17 cellular contexts compared by ENCODE assay signal in genomic region chr16:69399361-69399760, GRCh38. TPM values are rescaled to one million over a fixed set of nuclear protein-coding genes. Genes with fewer than 3 reads are reported as not detected.
DNase-seq lines count a peak whose midpoint lies in the region; ATAC-seq, FAIRE-seq and TF ChIP-seq lines count a peak whose summit lies in the region.
"Had no signal": no experiment of that assay in that cellular context is flagged by ENCODE, and none has a peak within 500 bp of the region (broad histone marks: within the 10 kb centered on the region; RNA-seq: fewer than 3 reads in every experiment).

No MANE protein-coding gene starts in this region.

- in situ Hi-C loops in K562 (cut with MboI): no loop called here

- H3K4me1 Mint-ChIP-seq in activated CD4-positive, alpha-beta T cell treated with anti-CD3 and anti-CD28 coated beads for 36 hours: peaks cover 26% of the 10 kb centered on the region
- H3K4me1 Mint-ChIP-seq in osteocyte (ENCODE audit: unreplicated experiment): peaks cover 35% of the 10 kb centered on the region

- peak; percentile 77 for ATAC-seq in activated CD4-positive, alpha-beta T cell treated with anti-CD3 and anti-CD28 coated beads for 36 hours
- ATAC-seq in K562: no peak
- ATAC-seq: esophagus mucosa, lower lobe of right lung had no signal

- no peak overlapping the region for H3K27ac Mint-ChIP-seq in activated CD4-positive, alpha-beta T cell treated with anti-CD3 and anti-CD28 coated beads for 36 hours
- no peak overlapping the region for H3K27ac Mint-ChIP-seq in osteocyte (ENCODE audit: unreplicated experiment)

- peak; percentile 24 for DNase-seq in activated CD4-positive, alpha-beta T cell treated with anti-CD3 and anti-CD28 coated beads for 36 hours
- no peak for DNase-seq in activated CD4-positive, alpha-beta T cell treated with anti-CD3 and anti-CD28 coated beads, Interleukin-2, amount 50 U/mL, for 4 hours
- peak; percentile 36 for DNase-seq in MG63
- peak in 1 of 4 experiments; percentile 20 for DNase-seq in K562 (ENCODE audit: extremely low read depth in 1 of 4, low spot score in 3 of 4)
- no peak for DNase-seq in neuronal stem cell (ENCODE audit: low spot score)
- DNase-seq in NCI-H1105 (lab: John Stamatoyannopoulos, UW): no peak
- no peak for DNase-seq in NCI-H1105 treated with DMSO at 0.1 percent for 48 hours (lab: John Stamatoyannopoulos, UW)
- no peak for DNase-seq in osteocyte (ENCODE audit: extremely low spot score, unreplicated experiment)
- DNase-seq: activated CD4-positive, alpha-beta T cell treated with anti-CD3 and anti-CD28 coated beads for 4 hours; activated effector memory CD4-positive, alpha-beta T cell treated with anti-CD3 and anti-CD28 coated beads, Interleukin-2, amount 50 U/mL, for 16 hours; DMS79 treated with DMSO at 0.1 percent for 48 hours; lower lobe of right lung; ovary; upper lobe of left lung had no signal

- 36% methylated on average over 3 of the region's 3 CpGs for WGBS in K562 (ENCODE audit: insufficient coverage, low coverage, missing lambda C conversion rate)
- WGBS in neuronal stem cell (ENCODE audit: extremely low coverage in 2 of 2, insufficient read length in 2 of 2, insufficient replicate concordance in 1 of 2), 2 donors: no CpG with 5 or more reads among the region's 3 CpGs

- H3K4me3 ChIP-seq in MG63 (no peak overlapping the region), K562 (no peak overlapping the region), neuronal stem cell (ENCODE audit: low read length in 2 of 2) (no peak overlapping the region)
- H3K4me3 ChIP-seq: lower lobe of right lung, ovary, upper lobe of left lung had no signal

- H3K27me3 ChIP-seq in MG63 (no peaks in the 10 kb centered on the region), K562 (ENCODE audit: control insufficient read depth in 2 of 2, insufficient read depth in 2 of 2, low read length in 2 of 2) (no peaks in the 10 kb centered on the region), neuronal stem cell (ENCODE audit: control insufficient read depth in 3 of 3, insufficient read depth in 3 of 3, low read depth in 1 of 3, low read length in 3 of 3) (no peaks in the 10 kb centered on the region)
- H3K27me3 ChIP-seq: ovary, upper lobe of left lung had no signal

- H3K9me3 ChIP-seq in MG63 (no peaks in the 10 kb centered on the region), K562 (replicated peaks; ENCODE audit: control insufficient read depth, insufficient read depth, low read depth, low read length) (no peaks in the 10 kb centered on the region), neuronal stem cell (replicated peaks in 1 of 2; ENCODE audit: control insufficient read depth in 2 of 2, insufficient read depth in 1 of 2, low read depth in 1 of 2, low read length in 2 of 2) (no peaks in the 10 kb centered on the region)
- H3K9me3 ChIP-seq: lower lobe of right lung, ovary, upper lobe of left lung had no signal

- H3K9me1 ChIP-seq in K562 (ENCODE audit: control insufficient read depth, insufficient read depth, low read length): no peaks in the 10 kb centered on the region

- intact Hi-C loops in activated CD4-positive, alpha-beta T cell treated with anti-CD3 and anti-CD28 coated beads for 36 hours (cut with DNase I, micrococcal nuclease): loop anchor here in 1 of 2 experiments (5.0 kb wide), 2 partner anchors 43 to 68 kb away; no protein-coding TSS in a partner anchor
- intact Hi-C loops in K562 (cut with micrococcal nuclease): loop anchor here (5.0 to 10.0 kb wide), 2 partner anchors 65 to 168 kb away; partner anchors contain the start of gene NFAT5

- no peaks in the 10 kb centered on the region for H4K20me1 ChIP-seq in K562 (replicated peaks; ENCODE audit: control insufficient read depth, insufficient read depth, low read length)

- H3K4me1 ChIP-seq in K562 (replicated peaks in 1 of 2; ENCODE audit: control insufficient read depth in 2 of 2, insufficient read depth in 2 of 2, low read length in 2 of 2) (peaks cover 7 to 21% of the 10 kb centered on the region in 2 experiments), neuronal stem cell (ENCODE audit: control insufficient read depth in 2 of 2, insufficient read depth in 1 of 2, low read depth in 1 of 2, low read length in 2 of 2) (peaks cover 2 to 15% of the 10 kb centered on the region in 2 donors)

- H3K36me3 ChIP-seq in MG63 (no peaks in the 10 kb centered on the region), K562 (ENCODE audit: control insufficient read depth, insufficient read depth, low read length) (no peaks in the 10 kb centered on the region), neuronal stem cell (replicated peaks in 1 of 2; ENCODE audit: control insufficient read depth in 2 of 2, insufficient read depth in 2 of 2, low read length in 2 of 2) (no peaks in the 10 kb centered on the region)
- H3K36me3 ChIP-seq: lower lobe of right lung, ovary, upper lobe of left lung had no signal

- no peak overlapping the region for H2BK12ac ChIP-seq in neuronal stem cell (ENCODE audit: low read length)

- no peak overlapping the region for H2BK15ac ChIP-seq in neuronal stem cell (ENCODE audit: low read length)

- TF ChIP-seq RAD21 in K562 (CRISPR knock-in tag; conservative IDR thresholded peaks at IDR 0.05 in 1 of 2, IDR thresholded peaks at IDR 0.05 in 1 of 2): no peak

- no peaks in the 10 kb centered on the region for H3K36me3 Mint-ChIP-seq in activated CD4-positive, alpha-beta T cell treated with anti-CD3 and anti-CD28 coated beads for 36 hours (ENCODE audit: low read depth)
- no peaks in the 10 kb centered on the region for H3K36me3 Mint-ChIP-seq in osteocyte (ENCODE audit: unreplicated experiment)

- no peaks in the 10 kb centered on the region for H3K79me1 ChIP-seq in neuronal stem cell (ENCODE audit: low read depth, low read length)

- no peaks in the 10 kb centered on the region for H3K9me3 Mint-ChIP-seq in activated CD4-positive, alpha-beta T cell treated with anti-CD3 and anti-CD28 coated beads for 36 hours (ENCODE audit: low read depth)
- H3K9me3 Mint-ChIP-seq in osteocyte (ENCODE audit: unreplicated experiment): no peaks in the 10 kb centered on the region

- no peak overlapping the region for H3K4me2 ChIP-seq in K562 (ENCODE audit: insufficient read depth, low read length)
- no peak overlapping the region for H3K4me2 ChIP-seq in neuronal stem cell (ENCODE audit: insufficient read depth, low read length, poor library complexity, severe bottlenecking)

- no peaks in the 10 kb centered on the region for H3K79me2 ChIP-seq in K562 (ENCODE audit: control insufficient read depth, insufficient read depth, low read length)

- no peak overlapping the region for H3K18ac ChIP-seq in neuronal stem cell (ENCODE audit: low read length)

- no peak overlapping the region for H3K4ac ChIP-seq in neuronal stem cell (ENCODE audit: low read length)

- H3K23ac ChIP-seq in neuronal stem cell (ENCODE audit: low read depth, low read length, poor library complexity): no peak overlapping the region

- no peak for TF ChIP-seq POLR2A in K562 (conservative IDR thresholded peaks at IDR 0.05)

- TF ChIP-seq CTCF in K562 (IDR thresholded peaks at IDR 0.05 in 2 of 3, conservative IDR thresholded peaks at IDR 0.05 in 1 of 3; ENCODE audit: insufficient read depth in 2 of 3, low read depth in 1 of 3, low read length in 3 of 3) (no peak), osteocyte (IDR thresholded peaks at IDR 0.05) (no peak)

- no peak overlapping the region for H3K14ac ChIP-seq in neuronal stem cell (ENCODE audit: low read length)

- CTCF ChIA-PET in activated CD4-positive, alpha-beta T cell treated with anti-CD3 and anti-CD28 coated beads for 36 hours (lab: Charles Lee): interaction anchor here (0.9 to 1.8 kb wide), 5 partner anchors 9 to 305 kb away, joined by 3 to 6 read pairs (median 4); no protein-coding TSS in a partner anchor
- CTCF ChIA-PET in K562 (lab: Yijun Ruan, JAX; ENCODE audit: low intra/inter-chr PET ratio): no interaction called here

- H3K27me3 Mint-ChIP-seq in activated CD4-positive, alpha-beta T cell treated with anti-CD3 and anti-CD28 coated beads for 36 hours: no peaks in the 10 kb centered on the region
- no peaks in the 10 kb centered on the region for H3K27me3 Mint-ChIP-seq in osteocyte (ENCODE audit: unreplicated experiment)

- H2BK5ac ChIP-seq in neuronal stem cell (ENCODE audit: low read length): no peak overlapping the region

- H2AK5ac ChIP-seq in neuronal stem cell (ENCODE audit: low read depth, low read length): no peak overlapping the region

- H3K4me3 Mint-ChIP-seq in activated CD4-positive, alpha-beta T cell treated with anti-CD3 and anti-CD28 coated beads for 36 hours: no peak overlapping the region
- no peak overlapping the region for H3K4me3 Mint-ChIP-seq in osteocyte (ENCODE audit: unreplicated experiment)

- H2AFZ ChIP-seq in K562 (ENCODE audit: low read depth, low read length) (peak overlapping the region; percentile 76), neuronal stem cell (ENCODE audit: low read length) (peak overlapping the region; percentile 57)

- no peak for TF ChIP-seq EP300 in K562 (IDR thresholded peaks at IDR 0.05; ENCODE audit: low read length)

- no TSS peak for BruUV-seq in K562 (replicated peaks; lab: Mats Ljungman, UMichigan)

- H2BK120ac ChIP-seq in neuronal stem cell (ENCODE audit: low read depth, low read length): no peak overlapping the region

- FAIRE-seq in K562 (lab: Jason Lieb, UNC): no peak
- FAIRE-seq: GM12892 had no signal

- POLR2A ChIA-PET in activated CD4-positive, alpha-beta T cell treated with anti-CD3 and anti-CD28 coated beads for 36 hours (lab: Charles Lee): no interaction called here
- POLR2A ChIA-PET in K562 (lab: Yijun Ruan, JAX): interaction anchor here (0.8 to 1.2 kb wide), 3 partner anchors 16 to 166 kb away, joined by 3 to 4 read pairs (median 3); no protein-coding TSS in a partner anchor

- no peak overlapping the region for H4K8ac ChIP-seq in neuronal stem cell (ENCODE audit: low read depth, low read length)

- no peak overlapping the region for H3K27ac ChIP-seq in K562 (ENCODE audit: extremely low read depth, low read depth, low read length)
- H3K27ac ChIP-seq in neuronal stem cell (replicated peaks; ENCODE audit: low read length): no peak overlapping the region
- H3K27ac ChIP-seq: lower lobe of right lung, ovary had no signal

- no peak overlapping the region for H4K91ac ChIP-seq in neuronal stem cell (ENCODE audit: low read depth, low read length, poor library complexity)

- peak overlapping the region in 1 of 2 experiments; percentile 29; a peak in 1 of 4 replicates for H3K9ac ChIP-seq in K562 (ENCODE audit: insufficient read depth in 1 of 2, low read depth in 2 of 2, low read length in 2 of 2)
- H3K9ac ChIP-seq in neuronal stem cell (ENCODE audit: low read depth, low read length, poor library complexity): no peak overlapping the region

RNA-seq across cellular contexts. Expression of gene TERF2, which starts 13.6 kb away (rescaled TPM):
- 10 to 100 TPM; 45.9 to 82.4 TPM for total RNA-seq in activated CD4-positive, alpha-beta T cell treated with anti-CD3 and anti-CD28 coated beads for 36 hours
- total RNA-seq in MG63 (2014; rRNA removed; shearing (Covaris generic); ENCODE audit: low replicate concordance): 12.3 and 30.7 TPM in 2 replicates
- 55.4 and 66.2 TPM in 2 replicates for total RNA-seq in K562 (2011; cell fraction: chromatin; rRNA removed; ENCODE audit: low replicate concordance)
- total RNA-seq in K562 (2011; cell fraction: nucleolus; rRNA removed): 28.7 and 33.7 TPM in 2 replicates
- total RNA-seq in K562 (2011; cell fraction: nucleoplasm; rRNA removed): 38.4 and 44.9 TPM in 2 replicates
- total RNA-seq in K562 (2014; rRNA removed) (12.9 and 16.4 TPM in 2 replicates), K562 (2014; rRNA removed; fragmentation: Illumina TruSeq; extraction: Trizol) (18.5 and 18.6 TPM in 2 replicates), K562 (2015; rRNA removed; fragmentation: Illumina TruSeq; extraction: Trizol) (17.9 and 22.4 TPM in 2 replicates), K562 (2021) (33.5 and 38.3 TPM in 2 replicates), osteocyte (33.5 and 43.7 TPM in 2 replicates)
- polyA plus RNA-seq in K562 (2011; rRNA removed) (28.8 and 30.7 TPM in 2 replicates), K562 (2014; fragmentation: Illumina TruSeq; extraction: Trizol) (44.1 and 56.6 TPM in 2 replicates), K562 (2014; fragmentation: Nextera tagmentation; extraction: Ambion mirVana) (10 to 100 TPM; 15.0 to 18.1 TPM), K562 (2014; rRNA removed) (21.8 and 24.6 TPM in 2 replicates)
- polyA plus RNA-seq in K562 (2011; cell fraction: cytosol; rRNA removed): 15.9 and 17.2 TPM in 2 replicates
- polyA plus RNA-seq in K562 (2011; cell fraction: nucleus; rRNA removed): 18.4 and 18.6 TPM in 2 replicates
- polyA plus RNA-seq in K562 (2012): 25.1 and 43.3 TPM in 2 replicates
- polyA minus RNA-seq in K562 (2011; rRNA and poly(A)+ RNA removed): 31.2 and 33.8 TPM in 2 replicates
- 31.9 and 37.7 TPM in 2 replicates for polyA minus RNA-seq in K562 (2011; cell fraction: cytosol; rRNA and poly(A)+ RNA removed)
- polyA minus RNA-seq in K562 (2011; cell fraction: nucleus; rRNA and poly(A)+ RNA removed): 9.7 and 17.2 TPM in 2 replicates
- polyA plus RNA-seq in neuronal stem cell (2013, experiment 1 of 2): 38.8 TPM
- 40.0 TPM for polyA plus RNA-seq in neuronal stem cell (2013, experiment 2 of 2)

RNA-seq across cellular contexts. Expression of gene CYB5B, which starts 25.1 kb away (rescaled TPM):
- total RNA-seq in activated CD4-positive, alpha-beta T cell treated with anti-CD3 and anti-CD28 coated beads for 36 hours: 100 to 1,000 TPM; 158 to 187 TPM
- 45.2 and 48.9 TPM in 2 replicates for total RNA-seq in MG63 (2014; rRNA removed; shearing (Covaris generic); ENCODE audit: low replicate concordance)
- total RNA-seq in K562 (2011; cell fraction: chromatin; rRNA removed; ENCODE audit: low replicate concordance): 46.6 and 100 TPM in 2 replicates
- 19.2 and 28.7 TPM in 2 replicates for total RNA-seq in K562 (2011; cell fraction: nucleolus; rRNA removed)
- total RNA-seq in K562 (2011; cell fraction: nucleoplasm; rRNA removed): 61.2 and 107 TPM in 2 replicates
- total RNA-seq in K562 (2014; rRNA removed) (29.9 and 69.7 TPM in 2 replicates), K562 (2014; rRNA removed; fragmentation: Illumina TruSeq; extraction: Trizol) (133 and 137 TPM in 2 replicates), K562 (2015; rRNA removed; fragmentation: Illumina TruSeq; extraction: Trizol) (98.0 and 101 TPM in 2 replicates), K562 (2021) (103 and 107 TPM in 2 replicates), osteocyte (69.8 and 74.2 TPM in 2 replicates)
- polyA plus RNA-seq in K562 (2011; rRNA removed) (196 and 274 TPM in 2 replicates), K562 (2014; fragmentation: Illumina TruSeq; extraction: Trizol) (167 and 198 TPM in 2 replicates), K562 (2014; fragmentation: Nextera tagmentation; extraction: Ambion mirVana) (100 to 1,000 TPM; 136 to 198 TPM), K562 (2014; rRNA removed) (75.6 and 98.3 TPM in 2 replicates)
- 134 and 189 TPM in 2 replicates for polyA plus RNA-seq in K562 (2011; cell fraction: cytosol; rRNA removed)
- polyA plus RNA-seq in K562 (2011; cell fraction: nucleus; rRNA removed): 41.9 and 62.4 TPM in 2 replicates
- polyA plus RNA-seq in K562 (2012): 83.3 and 92.2 TPM in 2 replicates
- polyA minus RNA-seq in K562 (2011; rRNA and poly(A)+ RNA removed): 158 and 175 TPM in 2 replicates
- 36.2 and 49.2 TPM in 2 replicates for polyA minus RNA-seq in K562 (2011; cell fraction: cytosol; rRNA and poly(A)+ RNA removed)
- 18.0 and 42.0 TPM in 2 replicates for polyA minus RNA-seq in K562 (2011; cell fraction: nucleus; rRNA and poly(A)+ RNA removed)
- polyA plus RNA-seq in neuronal stem cell (2013, experiment 1 of 2): 142 TPM
- polyA plus RNA-seq in neuronal stem cell (2013, experiment 2 of 2): 142 TPM

RNA-seq across cellular contexts. Expression of gene TMED6, which starts 47.8 kb away (rescaled TPM):
- total RNA-seq in activated CD4-positive, alpha-beta T cell treated with anti-CD3 and anti-CD28 coated beads for 36 hours: 1 to 10 TPM; 1.2 to 1.3 TPM
- not detected in 2 replicates for total RNA-seq in MG63 (2014; rRNA removed; shearing (Covaris generic); ENCODE audit: low replicate concordance)
- 1.5 and 1.7 TPM in 2 replicates for total RNA-seq in K562 (2011; cell fraction: chromatin; rRNA removed; ENCODE audit: low replicate concordance)
- 0.67 TPM in 1 of 2 replicates, not detected in the other for total RNA-seq in K562 (2011; cell fraction: nucleolus; rRNA removed)
- 1.6 TPM in 2 replicates for total RNA-seq in K562 (2011; cell fraction: nucleoplasm; rRNA removed)
- 0.18 TPM in 1 of 2 replicates, not detected in the other for total RNA-seq in K562 (2014; rRNA removed)
- 0.22 and 0.25 TPM in 2 replicates for total RNA-seq in K562 (2014; rRNA removed; fragmentation: Illumina TruSeq; extraction: Trizol)
- total RNA-seq in K562 (2015; rRNA removed; fragmentation: Illumina TruSeq; extraction: Trizol): 0.25 TPM in 1 of 2 replicates, not detected in the other
- total RNA-seq in K562 (2021): 0.51 TPM in 1 of 2 replicates, not detected in the other
- 0.14 and 0.20 TPM in 2 replicates for polyA plus RNA-seq in K562 (2011; rRNA removed)
- 0.07 TPM in 1 of 2 replicates, not detected in the other for polyA plus RNA-seq in K562 (2011; cell fraction: cytosol; rRNA removed)
- 0.70 TPM in 1 of 2 replicates, not detected in the other for polyA plus RNA-seq in K562 (2011; cell fraction: nucleus; rRNA removed)
- polyA plus RNA-seq in K562 (2012): 0.36 and 0.47 TPM in 2 replicates
- polyA plus RNA-seq in K562 (2014; fragmentation: Illumina TruSeq; extraction: Trizol): 0.22 TPM in 1 of 2 replicates, not detected in the other
- under 1 TPM; 0.32 to 0.45 TPM for polyA plus RNA-seq in K562 (2014; fragmentation: Nextera tagmentation; extraction: Ambion mirVana)
- not detected in 2 replicates for polyA plus RNA-seq in K562 (2014; rRNA removed)
- not detected in 2 replicates for polyA minus RNA-seq in K562 (2011; rRNA and poly(A)+ RNA removed)
- not detected in 2 replicates for polyA minus RNA-seq in K562 (2011; cell fraction: cytosol; rRNA and poly(A)+ RNA removed)
- polyA minus RNA-seq in K562 (2011; cell fraction: nucleus; rRNA and poly(A)+ RNA removed): 0.40 and 0.67 TPM in 2 replicates
- polyA plus RNA-seq in neuronal stem cell (2013, experiment 1 of 2): not detected
- polyA plus RNA-seq in neuronal stem cell (2013, experiment 2 of 2): 0.04 TPM
- 0.40 and 0.94 TPM in 2 replicates for total RNA-seq in osteocyte
- polyA plus RNA-seq: AG04450, ovary had no signal

RNA-seq across cellular contexts. Expression of gene NIP7, which starts 59.8 kb away (rescaled TPM):
- 10 to 100 TPM; 39.1 to 41.3 TPM for total RNA-seq in activated CD4-positive, alpha-beta T cell treated with anti-CD3 and anti-CD28 coated beads for 36 hours
- total RNA-seq in MG63 (2014; rRNA removed; shearing (Covaris generic); ENCODE audit: low replicate concordance): 24.0 and 32.6 TPM in 2 replicates
- total RNA-seq in K562 (2011; cell fraction: chromatin; rRNA removed; ENCODE audit: low replicate concordance): 67.9 and 76.6 TPM in 2 replicates
- total RNA-seq in K562 (2011; cell fraction: nucleolus; rRNA removed): 38.0 and 41.5 TPM in 2 replicates
- 63.2 and 72.6 TPM in 2 replicates for total RNA-seq in K562 (2011; cell fraction: nucleoplasm; rRNA removed)
- total RNA-seq in K562 (2014; rRNA removed) (41.2 and 45.2 TPM in 2 replicates), K562 (2014; rRNA removed; fragmentation: Illumina TruSeq; extraction: Trizol) (73.9 and 77.8 TPM in 2 replicates), K562 (2015; rRNA removed; fragmentation: Illumina TruSeq; extraction: Trizol) (82.9 and 85.5 TPM in 2 replicates), K562 (2021) (52.8 and 58.1 TPM in 2 replicates), osteocyte (21.1 and 22.7 TPM in 2 replicates)
- polyA plus RNA-seq in K562 (2011; rRNA removed) (18.9 and 28.9 TPM in 2 replicates), K562 (2014; fragmentation: Illumina TruSeq; extraction: Trizol) (71.2 and 78.3 TPM in 2 replicates), K562 (2014; fragmentation: Nextera tagmentation; extraction: Ambion mirVana) (10 to 100 TPM; 72.5 to 78.3 TPM), K562 (2014; rRNA removed) (57.7 and 67.0 TPM in 2 replicates)
- 15.3 and 21.6 TPM in 2 replicates for polyA plus RNA-seq in K562 (2011; cell fraction: cytosol; rRNA removed)
- polyA plus RNA-seq in K562 (2011; cell fraction: nucleus; rRNA removed): 12.1 and 15.2 TPM in 2 replicates
- 27.0 and 61.8 TPM in 2 replicates for polyA plus RNA-seq in K562 (2012)
- polyA minus RNA-seq in K562 (2011; rRNA and poly(A)+ RNA removed): 33.1 and 33.6 TPM in 2 replicates
- 15.2 and 22.5 TPM in 2 replicates for polyA minus RNA-seq in K562 (2011; cell fraction: cytosol; rRNA and poly(A)+ RNA removed)
- 15.3 and 17.2 TPM in 2 replicates for polyA minus RNA-seq in K562 (2011; cell fraction: nucleus; rRNA and poly(A)+ RNA removed)
- polyA plus RNA-seq in neuronal stem cell (2013, experiment 1 of 2): 21.6 TPM
- 21.4 TPM for polyA plus RNA-seq in neuronal stem cell (2013, experiment 2 of 2)

RNA-seq across cellular contexts. Expression of gene COG8, which starts 60.0 kb away (rescaled TPM):
- 10 to 100 TPM; 30.0 to 30.3 TPM for total RNA-seq in activated CD4-positive, alpha-beta T cell treated with anti-CD3 and anti-CD28 coated beads for 36 hours
- total RNA-seq in MG63 (2014; rRNA removed; shearing (Covaris generic); ENCODE audit: low replicate concordance): 34.1 and 51.9 TPM in 2 replicates
- total RNA-seq in K562 (2011; cell fraction: chromatin; rRNA removed; ENCODE audit: low replicate concordance): 58.6 and 101 TPM in 2 replicates
- 70.5 and 89.9 TPM in 2 replicates for total RNA-seq in K562 (2011; cell fraction: nucleolus; rRNA removed)
- 73.8 and 77.9 TPM in 2 replicates for total RNA-seq in K562 (2011; cell fraction: nucleoplasm; rRNA removed)
- total RNA-seq in K562 (2014; rRNA removed) (34.2 and 45.2 TPM in 2 replicates), K562 (2014; rRNA removed; fragmentation: Illumina TruSeq; extraction: Trizol) (21.9 and 23.3 TPM in 2 replicates), K562 (2015; rRNA removed; fragmentation: Illumina TruSeq; extraction: Trizol) (29.4 and 30.1 TPM in 2 replicates), K562 (2021) (42.6 and 43.6 TPM in 2 replicates), osteocyte (50.8 and 52.3 TPM in 2 replicates)
- polyA plus RNA-seq in K562 (2011; rRNA removed) (31.5 and 34.9 TPM in 2 replicates), K562 (2014; fragmentation: Illumina TruSeq; extraction: Trizol) (22.0 and 27.9 TPM in 2 replicates), K562 (2014; fragmentation: Nextera tagmentation; extraction: Ambion mirVana) (1 to 10 TPM; 3.7 to 5.7 TPM), K562 (2014; rRNA removed) (33.4 and 38.2 TPM in 2 replicates)
- polyA plus RNA-seq in K562 (2011; cell fraction: cytosol; rRNA removed): 40.5 and 58.4 TPM in 2 replicates
- 42.4 and 54.2 TPM in 2 replicates for polyA plus RNA-seq in K562 (2011; cell fraction: nucleus; rRNA removed)
- 20.5 and 29.8 TPM in 2 replicates for polyA plus RNA-seq in K562 (2012)
- 42.0 and 47.5 TPM in 2 replicates for polyA minus RNA-seq in K562 (2011; rRNA and poly(A)+ RNA removed)
- polyA minus RNA-seq in K562 (2011; cell fraction: cytosol; rRNA and poly(A)+ RNA removed): 30.9 and 38.5 TPM in 2 replicates
- 39.7 and 55.4 TPM in 2 replicates for polyA minus RNA-seq in K562 (2011; cell fraction: nucleus; rRNA and poly(A)+ RNA removed)
- polyA plus RNA-seq in neuronal stem cell (2013, experiment 1 of 2): 28.2 TPM
- 27.7 TPM for polyA plus RNA-seq in neuronal stem cell (2013, experiment 2 of 2)

Comparison
In these comparisons a context has a peak if more than half of its experiments do, and no peak if none do; other contexts are left out.
1. DNase-seq: peak in activated CD4-positive, alpha-beta T cell treated with anti-CD3 and anti-CD28 coated beads for 36 hours (single experiment) and MG63 (single experiment); none in activated CD4-positive, alpha-beta T cell treated with anti-CD3 and anti-CD28 coated beads, Interleukin-2, amount 50 U/mL, for 4 hours (0 of 2), neuronal stem cell (single experiment), NCI-H1105 (single experiment), NCI-H1105 treated with DMSO at 0.1 percent for 48 hours (single experiment) and osteocyte (single experiment).